In genomic region chr17:45135192-45135977, GRCh38 we compare ENCODE assay signal across 8 cellular contexts. TPM values are rescaled to one million over a fixed set of nuclear protein-coding genes. Genes with fewer than 3 reads are reported as not detected.
DNase-seq lines count a peak whose midpoint lies in the region; ATAC-seq, FAIRE-seq and TF ChIP-seq lines count a peak whose summit lies in the region.

Gene ACBD4 (plus strand): TSS chr17:45135687. CDS start chr17:45136145, 458 bp downstream.

- H3K4me1 ChIP-seq in OCI-LY1 (ENCODE audit: insufficient read depth, low read length, severe bottlenecking): peaks cover 17% of the 10 kb centered on the region
- peaks cover 17% of the 10 kb centered on the region for H3K4me1 ChIP-seq in endothelial cell of umbilical vein (ENCODE audit: control insufficient read depth, extremely low read depth, insufficient read depth, low read length)

- H3K4me2 ChIP-seq in OCI-LY1 (ENCODE audit: low read length): peak within 1 kb of the TSS; percentile 83
- H3K4me2 ChIP-seq in endothelial cell of umbilical vein (ENCODE audit: insufficient read depth, low read length): peak within 1 kb of the TSS; percentile 79

- H3K36me3 ChIP-seq in OCI-LY1 (ENCODE audit: insufficient read depth, low read length): no peaks in the 10 kb centered on the region
- H3K36me3 ChIP-seq in endothelial cell of umbilical vein (ENCODE audit: control insufficient read depth in 2 of 2, extremely low read depth in 1 of 2, insufficient read depth in 2 of 2, low read length in 2 of 2): no peaks in the 10 kb centered on the region

- H4K20me1 ChIP-seq in OCI-LY1 (ENCODE audit: insufficient read depth, low read length) (no peaks in the 10 kb centered on the region), endothelial cell of umbilical vein (replicated peaks; ENCODE audit: control insufficient read depth, extremely low read depth, insufficient read depth, low read length) (no peaks in the 10 kb centered on the region)

- TF ChIP-seq CTCF in OCI-LY1 (IDR thresholded peaks at IDR 0.05; ENCODE audit: low read length): peak; percentile 100
- TF ChIP-seq CTCF in endothelial cell of umbilical vein (IDR thresholded peaks at IDR 0.05; ENCODE audit: extremely low read depth in 1 of 2, insufficient read depth in 1 of 2, low read depth in 1 of 2, low read length in 2 of 2): peak; percentile 100

- intact Hi-C loops in endothelial cell of umbilical vein (cut with micrococcal nuclease): loop anchor here (1.0 kb wide), 4 partner anchors 13 to 100 kb away; partner anchors contain the start of genes HEXIM1 and HEXIM2

- no peak within 1 kb of the TSS for H2AFZ ChIP-seq in OCI-LY1 (ENCODE audit: low read length)
- peak within 1 kb of the TSS; percentile 77 for H2AFZ ChIP-seq in endothelial cell of umbilical vein (ENCODE audit: low read depth, low read length)

- H3K4me3 ChIP-seq in OCI-LY1 (ENCODE audit: low read depth, low read length, poor library complexity, severe bottlenecking) (peak within 1 kb of the TSS; percentile 60), endothelial cell of umbilical vein (replicated peaks in 1 of 3; ENCODE audit: insufficient read depth in 1 of 3, low read depth in 1 of 3, low read length in 3 of 3) (peak within 1 kb of the TSS; percentile 3 to 69 (median 53))

- H3K27me3 ChIP-seq in OCI-LY1 (ENCODE audit: insufficient read depth, low read length) (no peaks in the 10 kb centered on the region), endothelial cell of umbilical vein (ENCODE audit: control insufficient read depth in 2 of 2, insufficient read depth in 2 of 2, low read length in 2 of 2) (no peaks in the 10 kb centered on the region)

- H3K9me3 ChIP-seq in OCI-LY1 (ENCODE audit: low read length) (no peaks in the 10 kb centered on the region), endothelial cell of umbilical vein (replicated peaks; ENCODE audit: control insufficient read depth, insufficient read depth, low read length) (no peaks in the 10 kb centered on the region)

- peak; percentile 100 for FAIRE-seq in endothelial cell of umbilical vein (lab: Jason Lieb, UNC)

- POLR2A ChIA-PET in endothelial cell of umbilical vein (lab: Charles Lee): interaction anchor here (0.6 to 1.7 kb wide), 5 partner anchors 10 to 62 kb away, joined by 3 to 58 read pairs (median 8); partner anchors contain the start of genes HEXIM1 and HEXIM2

- TSS peak; percentile 35 for BruUV-seq in endothelial cell of umbilical vein (replicated peaks; lab: Mats Ljungman, UMichigan)

- H3K9me2 ChIP-seq in OCI-LY1 (ENCODE audit: low read depth, low read length): no peaks in the 10 kb centered on the region

- no peaks in the 10 kb centered on the region for H3F3A ChIP-seq in OCI-LY1 (ENCODE audit: insufficient read depth, low read length)

- H3K9me1 ChIP-seq in endothelial cell of umbilical vein (replicated peaks; ENCODE audit: control insufficient read depth, extremely low read depth, insufficient read depth, low read length): no peaks in the 10 kb centered on the region

- DNase-seq in DMS 273 treated with DMSO at 0.1 percent for 48 hours (lab: John Stamatoyannopoulos, UW) (peak; percentile 96), HuH-7 (ENCODE audit: low spot score) (peak; percentile 100), activated T-cell treated with anti-CD3 and anti-CD28 coated beads for 1 hour (ENCODE audit: low read depth) (peak; percentile 98), endothelial cell of umbilical vein (ENCODE audit: low read depth, low spot score) (peak; percentile 98), middle frontal gyrus (ENCODE audit: extremely low spot score, low spot score) (peak; percentile 91)
- peak; percentile 93 to 95 for DNase-seq in stimulated activated CD8-positive, alpha-beta memory T cell treated with anti-CD3 and anti-CD28 coated beads, Interleukin-2, amount 100 ng/mL, for 48 hours (ENCODE audit: low read depth in 2 of 2)

- CTCF ChIA-PET in endothelial cell of umbilical vein (lab: Charles Lee): interaction anchor here (0.5 to 6.4 kb wide), 95 partner anchors 11 to 1355 kb away, joined by 3 to 476 read pairs (median 5); partner anchors contain the start of genes C1QL1, CFAP97D1, DCAKD and EFTUD2

- peak; percentile 50 for TF ChIP-seq POLR2A in endothelial cell of umbilical vein (IDR thresholded peaks at IDR 0.05; ENCODE audit: low read depth, low read length)

- dilution Hi-C loops in endothelial cell of umbilical vein (cut with MboI; ENCODE audit: extremely low pct_ligation_motif_present, low sequenced_read_pairs): no loop called here

- H3K9ac ChIP-seq in OCI-LY1 (ENCODE audit: low read length): peak within 1 kb of the TSS; percentile 60
- H3K9ac ChIP-seq in endothelial cell of umbilical vein (replicated peaks; ENCODE audit: extremely low read depth, insufficient read depth, low read length): peak within 1 kb of the TSS; percentile 22

- peak; percentile 71 for ATAC-seq in GM21447 (IDR thresholded peaks at IDR 0.05; ENCODE audit: unreplicated experiment)

- no peak within 1 kb of the TSS for H3K27ac ChIP-seq in OCI-LY1 (ENCODE audit: low read depth, low read length, poor library complexity, severe bottlenecking)
- H3K27ac ChIP-seq in endothelial cell of umbilical vein (ENCODE audit: insufficient read depth, low read depth, low read length): peak within 1 kb of the TSS; percentile 14

- H3K79me2 ChIP-seq in OCI-LY1 (ENCODE audit: insufficient read depth, low read length) (no peaks in the 10 kb centered on the region), endothelial cell of umbilical vein (ENCODE audit: control insufficient read depth, insufficient read depth, low read length) (peaks cover 2% of the 10 kb centered on the region)

TF ChIP-seq in endothelial cell of umbilical vein, 7 proteins besides CTCF, POLR2A, EP300 and RAD21:
- TF ChIP-seq POLR2AphosphoS5 (IDR thresholded peaks at IDR 0.05; ENCODE audit: insufficient read depth, low read depth, low read length): no peak
- no peak for TF ChIP-seq FOS (IDR thresholded peaks at IDR 0.05; ENCODE audit: borderline replicate concordance, insufficient read depth, low read length)
- TF ChIP-seq, protein P1, sequence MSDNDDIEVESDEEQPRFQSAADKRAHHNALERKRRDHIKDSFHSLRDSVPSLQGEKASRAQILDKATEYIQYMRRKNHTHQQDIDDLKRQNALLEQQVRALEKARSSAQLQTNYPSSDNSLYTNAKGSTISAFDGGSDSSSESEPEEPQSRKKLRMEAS (IDR thresholded peaks at IDR 0.05; ENCODE audit: insufficient read depth, insufficient read length): no peak
- TF ChIP-seq EZH2 (IDR thresholded peaks at IDR 0.05; ENCODE audit: borderline replicate concordance, low read depth, low read length, severe bottlenecking): no peak
- no peak for TF ChIP-seq GATA2 (IDR thresholded peaks at IDR 0.05; ENCODE audit: insufficient read depth, insufficient read length, low read depth, low read length)
- TF ChIP-seq MYC (IDR thresholded peaks at IDR 0.05; ENCODE audit: low read depth, low read length): no peak
- TF ChIP-seq JUN (IDR thresholded peaks at IDR 0.05; ENCODE audit: borderline replicate concordance, insufficient read depth, insufficient read length, low read depth): no peak

RNA-seq across cellular contexts. Expression of gene ACBD4, which starts in this region (rescaled TPM):
- total RNA-seq in endothelial cell of umbilical vein: 6.7 and 7.5 TPM in 2 replicates
- 4.5 and 4.7 TPM in 2 replicates for polyA plus RNA-seq in endothelial cell of umbilical vein
- polyA plus RNA-seq in endothelial cell of umbilical vein (2011; cell fraction: cytosol; rRNA removed): 2.6 and 3.8 TPM in 2 replicates
- 13.7 and 19.5 TPM in 2 replicates for polyA plus RNA-seq in endothelial cell of umbilical vein (2011; cell fraction: nucleus; rRNA removed)
- polyA plus RNA-seq in endothelial cell of umbilical vein (2012): 3.1 and 6.8 TPM in 2 replicates
- polyA minus RNA-seq in endothelial cell of umbilical vein: 3.7 and 5.2 TPM in 2 replicates
- polyA minus RNA-seq in endothelial cell of umbilical vein (2011; cell fraction: cytosol; rRNA and poly(A)+ RNA removed): 4.2 TPM
- polyA minus RNA-seq in endothelial cell of umbilical vein (2011; cell fraction: nucleus; rRNA and poly(A)+ RNA removed): 5.5 and 7.2 TPM in 2 replicates
